ENCODE assay signal across 2 cellular contexts in genomic region chr11:993632-994167, GRCh38.
TF ChIP-seq lines count a peak whose summit lies in the region.

No MANE protein-coding gene starts in this region.

TF ChIP-seq in HEK293, 187 proteins besides CTCF, POLR2A, EP300 and RAD21 (continued from another document):
- TF ChIP-seq REST (tag by site-specific recombination; IDR thresholded peaks at IDR 0.05) (peak; percentile 68), ZNF266 (tag by site-specific recombination; IDR thresholded peaks at IDR 0.05; ENCODE audit: low read depth) (no peak), ZFP69B (tag by site-specific recombination; IDR thresholded peaks at IDR 0.05) (no peak), ZNF423 (tag by site-specific recombination; IDR thresholded peaks at IDR 0.05) (no peak)

TF ChIP-seq in PFSK-1, 5 proteins besides CTCF, POLR2A, EP300 and RAD21 (continued from another document):
- TF ChIP-seq REST (IDR thresholded peaks at IDR 0.05; ENCODE audit: insufficient read depth in 1 of 2, low read depth in 2 of 2, low read length in 2 of 2), result peak; percentile 17 to 62; a peak in 1 of 4 replicates
- TF ChIP-seq SIN3A (IDR thresholded peaks at IDR 0.05; ENCODE audit: borderline replicate concordance, insufficient read depth, low read length), result no peak
- no peak for TF ChIP-seq POLR2AphosphoS5 (IDR thresholded peaks at IDR 0.05; ENCODE audit: low read depth, low read length)
